ENCODE assay signal across 31 cellular contexts in genomic region chr10:124384591-124385190, GRCh38.
"Had no signal": no experiment of that assay in that cellular context is flagged by ENCODE, and none has a peak within 500 bp of the region (broad histone marks: within the 10 kb centered on the region; RNA-seq: fewer than 3 reads in every experiment).

No MANE protein-coding gene starts in this region.

- H3K4me3 ChIP-seq: ascending aorta, cardiac muscle cell, MG63, Peyer's patch, SJSA1 had no signal

- H3K27me3 ChIP-seq: ascending aorta, MG63, Peyer's patch had no signal

- H3K9me3 ChIP-seq: ascending aorta, MG63, Peyer's patch, SJSA1 had no signal

- DNase-seq: activated B cell treated with CpG ODN at 0.5 μM for 24 hours; activated CD4-positive, alpha-beta T cell treated with anti-CD3 and anti-CD28 coated beads for 1 hour; activated CD4-positive, alpha-beta T cell treated with anti-CD3 and anti-CD28 coated beads, Interleukin-2, amount 10 ng/mL, durations not matched to agents 24 days and 14 days; activated CD4-positive, alpha-beta T cell treated with anti-CD3 and anti-CD28 coated beads, Interleukin-2, amount 50 U/mL, for 48 hours; activated CD8-positive, alpha-beta memory T cell treated with anti-CD3 and anti-CD28 coated beads, Interleukin-2, amount 10 ng/mL, durations not matched to agents 7 days and 5 days; activated effector memory CD4-positive, alpha-beta T cell treated with Interleukin-2 at 50 U/mL for 16 hours; activated naive CD4-positive, alpha-beta T cell treated with Interleukin-2 at 50 U/mL for 16 hours; activated naive CD8-positive, alpha-beta T cell treated with anti-CD3 and anti-CD28 coated beads, Interleukin-2, amount 50 U/mL, for 24 hours; activated T-cell treated with anti-CD3 and anti-CD28 coated beads, Interleukin-2, amount 50 U/mL, for 24 hours; amniotic stem cell; MV-4-11; NCI-H1092 treated with DMSO at 0.1 percent for 48 hours; NCI-H1417 treated with DMSO at 0.1 percent for 48 hours; NCI-H1694; NCI-H2029 treated with DMSO at 0.1 percent for 48 hours; NCI-H510A treated with DMSO at 0.1 percent for 48 hours; NCI-H69; NK-92 treated with Interleukin-12 subunit alpha and Interleukin-12 subunit beta, amount 100 ng/mL, for 24 hours; Peyer's patch; SHP77; T-cell; T-helper 2 cell; T1000 had no signal

- FAIRE-seq: TTC549 had no signal

- H3K27ac Mint-ChIP-seq: activated B cell treated with CpG ODN at 0.5 μM for 24 hours; activated CD4-positive, alpha-beta T cell treated with anti-CD3 and anti-CD28 coated beads, Interleukin-2, amount 10 ng/mL, durations not matched to agents 24 days and 14 days; activated CD8-positive, alpha-beta memory T cell treated with anti-CD3 and anti-CD28 coated beads, Interleukin-2, amount 10 ng/mL, durations not matched to agents 7 days and 5 days; activated naive CD4-positive, alpha-beta T cell treated with anti-CD3 and anti-CD28 coated beads, Interleukin-2, amount 50 U/mL, for 72 hours; activated naive CD8-positive, alpha-beta T cell treated with anti-CD3 and anti-CD28 coated beads, Interleukin-2, amount 50 U/mL, for 24 hours; activated T-cell treated with anti-CD3 and anti-CD28 coated beads, Interleukin-2, amount 50 U/mL, for 24 hours; activated T-helper 1 cell treated with anti-CD3 and anti-CD28 coated beads, Interleukin-12 subunit alpha, Interleukin-12 subunit beta, Interleukin-2, Interleukin-4 antibody, amounts not matched to agents 30 ng/mL and 10 ng/mL and 1 ng/mL, durations not matched to agents 14 hours and 24 hours and 36 hours; T-cell had no signal

- ATAC-seq: activated CD8-positive, alpha-beta memory T cell treated with anti-CD3 and anti-CD28 coated beads, Interleukin-2, amount 10 ng/mL, durations not matched to agents 7 days and 5 days; activated naive CD4-positive, alpha-beta T cell treated with anti-CD3 and anti-CD28 coated beads, Interleukin-2, amount 50 U/mL, for 72 hours; activated naive CD8-positive, alpha-beta T cell treated with anti-CD3 and anti-CD28 coated beads, Interleukin-2, amount 50 U/mL, for 24 hours; T-cell had no signal

- H3K27ac ChIP-seq: ascending aorta, cardiac muscle cell, Peyer's patch, SJSA1 had no signal

- H3K4me1 Mint-ChIP-seq: activated CD8-positive, alpha-beta memory T cell treated with anti-CD3 and anti-CD28 coated beads, Interleukin-2, amount 10 ng/mL, durations not matched to agents 7 days and 5 days; activated naive CD8-positive, alpha-beta T cell treated with anti-CD3 and anti-CD28 coated beads, Interleukin-2, amount 50 U/mL, for 24 hours had no signal

- H3K4me3 Mint-ChIP-seq: activated B cell treated with CpG ODN at 0.5 μM for 24 hours; activated CD4-positive, alpha-beta T cell treated with anti-CD3 and anti-CD28 coated beads, Interleukin-2, amount 10 ng/mL, durations not matched to agents 24 days and 14 days; activated CD8-positive, alpha-beta memory T cell treated with anti-CD3 and anti-CD28 coated beads, Interleukin-2, amount 10 ng/mL, durations not matched to agents 7 days and 5 days; activated naive CD8-positive, alpha-beta T cell treated with anti-CD3 and anti-CD28 coated beads, Interleukin-2, amount 50 U/mL, for 24 hours; activated T-cell treated with anti-CD3 and anti-CD28 coated beads, Interleukin-2, amount 50 U/mL, for 24 hours; activated T-helper 1 cell treated with anti-CD3 and anti-CD28 coated beads, Interleukin-12 subunit alpha, Interleukin-12 subunit beta, Interleukin-2, Interleukin-4 antibody, amounts not matched to agents 30 ng/mL and 10 ng/mL and 1 ng/mL, durations not matched to agents 14 hours and 24 hours and 36 hours; brain; T-cell had no signal

- H3K9me3 Mint-ChIP-seq: activated B cell treated with CpG ODN at 0.5 μM for 24 hours; activated CD4-positive, alpha-beta T cell treated with anti-CD3 and anti-CD28 coated beads, Interleukin-2, amount 10 ng/mL, durations not matched to agents 24 days and 14 days; activated naive CD4-positive, alpha-beta T cell treated with anti-CD3 and anti-CD28 coated beads, Interleukin-2, amount 50 U/mL, for 72 hours; activated naive CD8-positive, alpha-beta T cell treated with anti-CD3 and anti-CD28 coated beads, Interleukin-2, amount 50 U/mL, for 24 hours; activated T-cell treated with anti-CD3 and anti-CD28 coated beads, Interleukin-2, amount 50 U/mL, for 24 hours; activated T-helper 1 cell treated with anti-CD3 and anti-CD28 coated beads, Interleukin-12 subunit alpha, Interleukin-12 subunit beta, Interleukin-2, Interleukin-4 antibody, amounts not matched to agents 30 ng/mL and 10 ng/mL and 1 ng/mL, durations not matched to agents 14 hours and 24 hours and 36 hours; brain; T-cell had no signal

- H3K36me3 ChIP-seq: ascending aorta, cardiac muscle cell, MG63, Peyer's patch, SJSA1 had no signal

- H3K36me3 Mint-ChIP-seq: activated CD8-positive, alpha-beta memory T cell treated with anti-CD3 and anti-CD28 coated beads, Interleukin-2, amount 10 ng/mL, durations not matched to agents 7 days and 5 days; activated naive CD4-positive, alpha-beta T cell treated with anti-CD3 and anti-CD28 coated beads, Interleukin-2, amount 50 U/mL, for 72 hours; brain; T-cell had no signal
